Comparison of ENCODE assay signal across 19 cellular contexts in genomic region chr16:21639493-21639892, GRCh38. TPM values are rescaled to one million over a fixed set of nuclear protein-coding genes. Genes with fewer than 3 reads are reported as not detected.
DNase-seq lines count a peak whose midpoint lies in the region; ATAC-seq and TF ChIP-seq lines count a peak whose summit lies in the region.
"Had no signal": no experiment of that assay in that cellular context is flagged by ENCODE, and none has a peak within 500 bp of the region (broad histone marks: within the 10 kb centered on the region; RNA-seq: fewer than 3 reads in every experiment).

No MANE protein-coding gene starts in this region.

- WGBS in mesenchymal stem cell = 97% methylated on average over 2 of the region's 2 CpGs

- intact Hi-C loops in lower lobe of right lung (cut with DNase I) = no loop called here

- no peaks in the 10 kb centered on the region for H3K9me3 Mint-ChIP-seq in CD8-positive, alpha-beta memory T cell

- H3K4me1 Mint-ChIP-seq in CD8-positive, alpha-beta memory T cell = peaks cover 36 to 48% (median 48%) of the 10 kb centered on the region in 3 donors

- H3K27ac ChIP-seq in ACC112 (ENCODE audit: low read depth, low read length) = peak overlapping the region; percentile 77
- no peak overlapping the region for H3K27ac ChIP-seq in CD8-positive, alpha-beta memory T cell (ENCODE audit: low read depth, low read length)
- peak overlapping the region; percentile 35 for H3K27ac ChIP-seq in SU-DHL-6 (ENCODE audit: low read depth, low read length)
- H3K27ac ChIP-seq in mesenchymal stem cell (ENCODE audit: low read length, poor library complexity, severe bottlenecking) = no peak overlapping the region
- H3K27ac ChIP-seq in lower lobe of right lung = no peak overlapping the region

- H3K36me3 ChIP-seq in ACC112 (ENCODE audit: insufficient read depth, low read length) = no peaks in the 10 kb centered on the region
- H3K36me3 ChIP-seq in CD8-positive, alpha-beta memory T cell (ENCODE audit: insufficient read depth, low read length) = no peaks in the 10 kb centered on the region
- no peaks in the 10 kb centered on the region for H3K36me3 ChIP-seq in SU-DHL-6 (ENCODE audit: low read length)
- H3K36me3 ChIP-seq in mesenchymal stem cell (ENCODE audit: control insufficient read depth in 1 of 2, insufficient read depth in 2 of 2, low read depth in 1 of 2, low read length in 2 of 2) = peaks cover 16 to 28% of the 10 kb centered on the region in 2 experiments
- peaks cover 19% of the 10 kb centered on the region for H3K36me3 ChIP-seq in lower lobe of right lung

- H3K36me3 Mint-ChIP-seq in CD8-positive, alpha-beta memory T cell = peaks cover 0 to 21% (median 4%) of the 10 kb centered on the region in 3 donors

- no peak overlapping the region for H3K23ac ChIP-seq in mesenchymal stem cell (ENCODE audit: low read length in 2 of 2)

- no peak overlapping the region for H2BK15ac ChIP-seq in mesenchymal stem cell (ENCODE audit: low read depth, poor library complexity, severe bottlenecking)

- no peak for DNase-seq in CD8-positive, alpha-beta memory T cell
- DNase-seq in mesenchymal stem cell = no peak
- DNase-seq in lower lobe of right lung = no peak
- DNase-seq in GM19238 (ENCODE audit: insufficient read length, low spot score) = no peak
- no peak for DNase-seq in COLO668 (lab: John Stamatoyannopoulos, UW; ENCODE audit: unreplicated experiment)
- DNase-seq: ACHN, AML-193, DMS79, GOT3, KBM-7, NCI-H1436, NCI-H2081, NCI-H82 had no signal

- no peaks in the 10 kb centered on the region for H3K9me2 ChIP-seq in SU-DHL-6 (replicated peaks; ENCODE audit: insufficient read depth, low read length)

- no peak overlapping the region for H2BK120ac ChIP-seq in mesenchymal stem cell (ENCODE audit: low read depth, low read length)

- H3K14ac ChIP-seq in mesenchymal stem cell (ENCODE audit: low read length in 2 of 2) = no peak overlapping the region

- H4K8ac ChIP-seq in mesenchymal stem cell (ENCODE audit: low read length) = no peak overlapping the region

- no peaks in the 10 kb centered on the region for H4K20me1 ChIP-seq in SU-DHL-6 (ENCODE audit: low read depth, low read length)

- peaks cover 34% of the 10 kb centered on the region for H3F3A ChIP-seq in SU-DHL-6 (ENCODE audit: insufficient read depth)

- no peak overlapping the region for H3K18ac ChIP-seq in mesenchymal stem cell (ENCODE audit: low read depth in 1 of 2, low read length in 2 of 2)

- peaks cover 27% of the 10 kb centered on the region for H3K79me1 ChIP-seq in mesenchymal stem cell (replicated peaks; ENCODE audit: low read length, poor library complexity, severe bottlenecking)

- no peak overlapping the region for H3K4ac ChIP-seq in mesenchymal stem cell (ENCODE audit: low read depth in 1 of 2, low read length in 2 of 2)

- ATAC-seq in lower lobe of right lung = no peak
- ATAC-seq: Panc1, Right ventricle myocardium inferior had no signal

- CTCF ChIA-PET in CD8-positive, alpha-beta memory T cell (lab: Charles Lee) = interaction anchor here (1.1 to 7.5 kb wide), 11 partner anchors 10 to 70 kb away, joined by 3 to 54 read pairs (median 7); no protein-coding TSS in a partner anchor

- no peak overlapping the region for H2AK5ac ChIP-seq in mesenchymal stem cell (ENCODE audit: low read length, severe bottlenecking)

- H2BK12ac ChIP-seq in mesenchymal stem cell (ENCODE audit: low read length in 2 of 2) = no peak overlapping the region

- H3K9ac ChIP-seq in SU-DHL-6 (ENCODE audit: low read length) (no peak overlapping the region), mesenchymal stem cell (ENCODE audit: low read length) (peak overlapping the region; percentile 53)

- no peak for TF ChIP-seq CTCF in SU-DHL-6 (IDR thresholded peaks at IDR 0.05; ENCODE audit: insufficient read depth, low read length, poor library complexity, severe bottlenecking)
- no peak for TF ChIP-seq CTCF in lower lobe of right lung (IDR thresholded peaks at IDR 0.05)

- no peak overlapping the region for H4K91ac ChIP-seq in mesenchymal stem cell (ENCODE audit: low read length)

- H3K4me2 ChIP-seq in SU-DHL-6 (ENCODE audit: low read depth, low read length, poor library complexity, severe bottlenecking) (no peak overlapping the region), mesenchymal stem cell (ENCODE audit: low read length, poor library complexity, severe bottlenecking) (no peak overlapping the region)

- H3K4me1 ChIP-seq in ACC112 (ENCODE audit: control insufficient read depth, insufficient read depth, low read length, unreplicated experiment) = peaks cover 35% of the 10 kb centered on the region
- peaks cover 38% of the 10 kb centered on the region for H3K4me1 ChIP-seq in CD8-positive, alpha-beta memory T cell (ENCODE audit: insufficient read depth, low read length)
- peaks cover 3% of the 10 kb centered on the region for H3K4me1 ChIP-seq in mesenchymal stem cell (ENCODE audit: control insufficient read depth, insufficient read depth, low read depth, low read length)
- H3K4me1 ChIP-seq in lower lobe of right lung = peaks cover 4% of the 10 kb centered on the region

- no peak overlapping the region for H2BK5ac ChIP-seq in mesenchymal stem cell (ENCODE audit: low read depth, low read length, poor library complexity, severe bottlenecking)

- POLR2A ChIA-PET in CD8-positive, alpha-beta memory T cell (lab: Charles Lee) = no interaction called here

- peaks cover 19% of the 10 kb centered on the region for H3K79me2 ChIP-seq in ACC112 (ENCODE audit: control insufficient read depth, insufficient read depth, low read length, unreplicated experiment)
- H3K79me2 ChIP-seq in SU-DHL-6 (ENCODE audit: insufficient read depth, low read length) = no peaks in the 10 kb centered on the region

- H3K4me3 Mint-ChIP-seq in CD8-positive, alpha-beta memory T cell = no peak overlapping the region
- H3K4me3 Mint-ChIP-seq: CD14-positive monocyte had no signal

- no peak overlapping the region; the same call in 1 of the 2 replicates for H3K4me3 ChIP-seq in ACC112 (ENCODE audit: low read depth, low read length)
- no peak overlapping the region for H3K4me3 ChIP-seq in CD8-positive, alpha-beta memory T cell (ENCODE audit: low read length)
- H3K4me3 ChIP-seq in SU-DHL-6 (ENCODE audit: insufficient read depth, low read length, poor library complexity, severe bottlenecking) = no peak overlapping the region
- no peak overlapping the region for H3K4me3 ChIP-seq in mesenchymal stem cell (ENCODE audit: insufficient read depth in 1 of 2, low read depth in 1 of 2, low read length in 2 of 2)
- no peak overlapping the region for H3K4me3 ChIP-seq in lower lobe of right lung

- H3K27me3 ChIP-seq in ACC112 (ENCODE audit: insufficient read depth, low read length) (no peaks in the 10 kb centered on the region), SU-DHL-6 (ENCODE audit: low read length) (no peaks in the 10 kb centered on the region), mesenchymal stem cell (ENCODE audit: control insufficient read depth in 1 of 2, insufficient read depth in 1 of 2, low read length in 2 of 2) (no peaks in the 10 kb centered on the region), lower lobe of right lung (ENCODE audit: low read depth) (no peaks in the 10 kb centered on the region)
- no peaks in the 10 kb centered on the region for H3K27me3 ChIP-seq in CD8-positive, alpha-beta memory T cell (ENCODE audit: insufficient read depth, low read length, poor library complexity, severe bottlenecking)

- peak overlapping the region in 7 of 8 donors; percentile 1 to 57 (median 42) for H3K27ac Mint-ChIP-seq in CD8-positive, alpha-beta memory T cell

- H2AFZ ChIP-seq in ACC112 (ENCODE audit: low read length, unreplicated experiment) (no peak overlapping the region), SU-DHL-6 (ENCODE audit: low read depth, low read length, severe bottlenecking) (no peak overlapping the region), mesenchymal stem cell (ENCODE audit: low read depth, low read length) (no peak overlapping the region)

- no peaks in the 10 kb centered on the region for H3K27me3 Mint-ChIP-seq in CD8-positive, alpha-beta memory T cell

- no peaks in the 10 kb centered on the region for H3K9me3 ChIP-seq in CD8-positive, alpha-beta memory T cell (ENCODE audit: low read length)
- no peaks in the 10 kb centered on the region for H3K9me3 ChIP-seq in SU-DHL-6 (ENCODE audit: insufficient read depth, low read length)
- no peaks in the 10 kb centered on the region for H3K9me3 ChIP-seq in mesenchymal stem cell (ENCODE audit: control insufficient read depth, low read length)
- H3K9me3 ChIP-seq in lower lobe of right lung = no peaks in the 10 kb centered on the region

RNA-seq across cellular contexts. Expression of gene IGSF6, which starts 12.9 kb away (rescaled TPM):
- 1 to 10 TPM in 1 of 2 experiments, under 1 TPM in 1; 0.58 to 1.1 TPM for total RNA-seq in CD8-positive, alpha-beta memory T cell
- polyA plus RNA-seq in CD8-positive, alpha-beta memory T cell = 0.32 TPM
- not detected for polyA plus RNA-seq in mesenchymal stem cell (2013, experiment 1 of 2)
- not detected for polyA plus RNA-seq in mesenchymal stem cell (2013, experiment 2 of 2)
- total RNA-seq in lower lobe of right lung = 103 TPM
- total RNA-seq: NCI-H460 had no signal

RNA-seq across cellular contexts. Expression of gene OTOA, which starts 24.3 kb away (rescaled TPM):
- under 1 TPM; 0.09 TPM for total RNA-seq in CD8-positive, alpha-beta memory T cell
- polyA plus RNA-seq in CD8-positive, alpha-beta memory T cell = not detected
- 0.01 TPM for polyA plus RNA-seq in mesenchymal stem cell (2013, experiment 1 of 2)
- 0.01 TPM for polyA plus RNA-seq in mesenchymal stem cell (2013, experiment 2 of 2)
- 0.92 TPM for total RNA-seq in lower lobe of right lung
- total RNA-seq: NCI-H460, Right ventricle myocardium inferior had no signal

RNA-seq across cellular contexts. Expression of gene METTL9, which starts 40.1 kb away (rescaled TPM):
- total RNA-seq in CD8-positive, alpha-beta memory T cell = 10 to 100 TPM; 73.8 to 74.2 TPM
- polyA plus RNA-seq in CD8-positive, alpha-beta memory T cell = 120 TPM
- polyA plus RNA-seq in mesenchymal stem cell (2013, experiment 1 of 2) = 113 TPM
- 117 TPM for polyA plus RNA-seq in mesenchymal stem cell (2013, experiment 2 of 2)
- total RNA-seq in lower lobe of right lung = 74.1 TPM

Comparison
In these comparisons a context has a peak if more than half of its experiments do, and no peak if none do; other contexts are left out.
1. H3K27ac ChIP-seq: peak in ACC112 (single experiment) and SU-DHL-6 (single experiment); none in CD8-positive, alpha-beta memory T cell (single experiment), mesenchymal stem cell (single experiment) and lower lobe of right lung (single experiment).
2. RNA of gene IGSF6, which starts 12.9 kb away (total RNA-seq): 103 TPM in lower lobe of right lung (single experiment); 0.58 to 1.1 TPM in CD8-positive, alpha-beta memory T cell; every median in the first group is over 10 times any median in the second.